8 cellular contexts compared by ENCODE assay signal in the genomic region with DNA sequence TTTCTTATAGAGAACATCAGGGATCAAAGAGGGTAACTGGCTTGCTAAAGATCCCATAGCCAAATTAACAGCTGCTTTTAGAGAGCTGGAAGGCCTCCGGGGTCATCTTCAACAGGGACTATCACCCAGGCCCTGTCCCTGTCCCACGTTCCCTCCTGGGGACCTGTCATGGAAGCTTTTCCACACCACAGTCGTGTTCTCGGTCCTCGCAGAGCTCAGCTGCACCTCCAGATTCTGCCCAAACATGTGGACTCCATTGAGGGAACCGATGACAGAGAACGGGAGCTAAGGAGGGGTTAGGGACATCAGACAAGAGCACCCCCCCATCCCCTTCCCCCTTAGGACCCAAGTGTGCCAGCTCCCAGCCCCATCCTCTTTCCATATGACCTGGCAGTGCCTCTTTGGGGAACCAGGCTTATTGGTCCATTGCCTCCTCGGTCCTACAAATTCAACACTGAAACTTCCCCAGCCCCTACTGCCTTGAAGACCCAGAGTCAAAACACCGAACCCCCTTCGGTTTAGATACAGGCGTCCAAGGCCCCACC. TPM values are rescaled to one million over a fixed set of nuclear protein-coding genes. Genes with fewer than 3 reads are reported as not detected.
DNase-seq lines count a peak whose midpoint lies in the region; ATAC-seq and TF ChIP-seq lines count a peak whose summit lies in the region.

No MANE protein-coding gene starts in this region.

- H3K9me3 Mint-ChIP-seq in activated T-cell treated with anti-CD3 and anti-CD28 coated beads, Interleukin-2, amount 50 U/mL, for 72 hours, result no peaks in the 10 kb centered on the region
- no peaks in the 10 kb centered on the region for H3K9me3 Mint-ChIP-seq in stimulated activated effector memory CD8-positive, alpha-beta T cell treated with anti-CD3 and anti-CD28 coated beads, Interleukin-12 subunit alpha, Interleukin-12 subunit beta, amount 100 ng/mL, for 72 hours

- no peak for TF ChIP-seq CTCF in HL-60 (IDR thresholded peaks at IDR 0.05; ENCODE audit: insufficient read depth, low read length)

- H3K4me1 ChIP-seq in iPS DF 6.9 (ENCODE audit: control insufficient read depth, insufficient read depth, low read length), result peaks cover 5% of the 10 kb centered on the region

- H3K27ac Mint-ChIP-seq in activated T-cell treated with anti-CD3 and anti-CD28 coated beads, Interleukin-2, amount 50 U/mL, for 72 hours, result peak overlapping the region; percentile 85
- H3K27ac Mint-ChIP-seq in stimulated activated effector memory CD8-positive, alpha-beta T cell treated with anti-CD3 and anti-CD28 coated beads, Interleukin-12 subunit alpha, Interleukin-12 subunit beta, amount 100 ng/mL, for 72 hours, result peak overlapping the region; percentile 98

- H3K36me3 ChIP-seq in iPS DF 6.9 (ENCODE audit: control insufficient read depth, insufficient read depth, low read length), result no peaks in the 10 kb centered on the region

- H3K27me3 Mint-ChIP-seq in activated T-cell treated with anti-CD3 and anti-CD28 coated beads, Interleukin-2, amount 50 U/mL, for 72 hours (ENCODE audit: low read depth), result no peaks in the 10 kb centered on the region

- WGBS in iPS DF 6.9 (ENCODE audit: insufficient coverage, insufficient read length), result no CpG with 5 or more reads among the region's 11 CpGs

- peak overlapping the region; percentile 47 for H3K4me3 ChIP-seq in HL-60 (replicated peaks; ENCODE audit: insufficient read depth, low read length)
- H3K4me3 ChIP-seq in iPS DF 6.9 (ENCODE audit: low read length), result peak overlapping the region; percentile 89; the same call in 1 of the 2 replicates

- DNase-seq in HL-60 (ENCODE audit: low read depth in 1 of 2, low spot score in 1 of 2) (no peak), iPS DF 6.9 (ENCODE audit: low read depth, low spot score) (no peak), kidney glomerular epithelial cell (lab: John Stamatoyannopoulos, UW) (no peak), DMS79 treated with DMSO at 0.1 percent for 48 hours (lab: John Stamatoyannopoulos, UW) (no peak)
- DNase-seq in activated T-cell treated with anti-CD3 and anti-CD28 coated beads, Interleukin-2, amount 50 U/mL, for 72 hours, result no peak
- no peak for DNase-seq in stimulated activated effector memory CD8-positive, alpha-beta T cell treated with anti-CD3 and anti-CD28 coated beads, Interleukin-12 subunit alpha, Interleukin-12 subunit beta, amount 100 ng/mL, for 72 hours (ENCODE audit: low spot score in 2 of 2)

- no peak for ATAC-seq in activated T-cell treated with anti-CD3 and anti-CD28 coated beads, Interleukin-2, amount 50 U/mL, for 72 hours (replicated peaks in 1 of 2)
- ATAC-seq in stimulated activated effector memory CD8-positive, alpha-beta T cell treated with anti-CD3 and anti-CD28 coated beads, Interleukin-12 subunit alpha, Interleukin-12 subunit beta, amount 100 ng/mL, for 72 hours, result no peak
- ATAC-seq in GM19463 (IDR thresholded peaks at IDR 0.05; ENCODE audit: unreplicated experiment) (no peak), HG02623 (IDR thresholded peaks at IDR 0.05; ENCODE audit: unreplicated experiment) (no peak)

- H3K36me3 Mint-ChIP-seq in activated T-cell treated with anti-CD3 and anti-CD28 coated beads, Interleukin-2, amount 50 U/mL, for 72 hours (ENCODE audit: insufficient read depth in 2 of 2), result peaks cover 0 to 2% of the 10 kb centered on the region in 2 donors
- peaks cover 41% of the 10 kb centered on the region for H3K36me3 Mint-ChIP-seq in stimulated activated effector memory CD8-positive, alpha-beta T cell treated with anti-CD3 and anti-CD28 coated beads, Interleukin-12 subunit alpha, Interleukin-12 subunit beta, amount 100 ng/mL, for 72 hours

- peaks cover 50% of the 10 kb centered on the region for H3K4me1 Mint-ChIP-seq in activated T-cell treated with anti-CD3 and anti-CD28 coated beads, Interleukin-2, amount 50 U/mL, for 72 hours (ENCODE audit: low read depth)
- peaks cover 53% of the 10 kb centered on the region for H3K4me1 Mint-ChIP-seq in stimulated activated effector memory CD8-positive, alpha-beta T cell treated with anti-CD3 and anti-CD28 coated beads, Interleukin-12 subunit alpha, Interleukin-12 subunit beta, amount 100 ng/mL, for 72 hours

- no peaks in the 10 kb centered on the region for H3K27me3 ChIP-seq in HL-60 (ENCODE audit: insufficient read depth, poor library complexity, severe bottlenecking)
- H3K27me3 ChIP-seq in iPS DF 6.9 (ENCODE audit: control insufficient read depth, insufficient read depth, low read length), result no peaks in the 10 kb centered on the region

- H3K27ac ChIP-seq in HL-60 (replicated peaks) (peak overlapping the region; percentile 95), iPS DF 6.9 (ENCODE audit: low read length) (no peak overlapping the region)

- peak overlapping the region; percentile 90 to 92 for H3K4me3 Mint-ChIP-seq in activated T-cell treated with anti-CD3 and anti-CD28 coated beads, Interleukin-2, amount 50 U/mL, for 72 hours
- peak overlapping the region; percentile 85 for H3K4me3 Mint-ChIP-seq in stimulated activated effector memory CD8-positive, alpha-beta T cell treated with anti-CD3 and anti-CD28 coated beads, Interleukin-12 subunit alpha, Interleukin-12 subunit beta, amount 100 ng/mL, for 72 hours

- no peaks in the 10 kb centered on the region for H3K9me3 ChIP-seq in iPS DF 6.9 (ENCODE audit: control insufficient read depth, insufficient read depth, low read length)

RNA-seq across cellular contexts. Expression of a gene that starts 0.6 kb away (rescaled TPM):
- total RNA-seq in activated T-cell treated with anti-CD3 and anti-CD28 coated beads, Interleukin-2, amount 50 U/mL, for 72 hours, result 10 to 100 TPM; 24.7 to 37.3 TPM

RNA-seq across cellular contexts. Expression of a gene that starts 5.6 kb away (rescaled TPM):
- 10 to 100 TPM; 47.0 to 50.2 TPM for total RNA-seq in activated T-cell treated with anti-CD3 and anti-CD28 coated beads, Interleukin-2, amount 50 U/mL, for 72 hours

RNA-seq across cellular contexts. Expression of a gene that starts 38.4 kb away (rescaled TPM):
- 10 to 100 TPM; 63.8 to 73.3 TPM for total RNA-seq in activated T-cell treated with anti-CD3 and anti-CD28 coated beads, Interleukin-2, amount 50 U/mL, for 72 hours

RNA-seq across cellular contexts. Expression of a gene that starts 45.7 kb away (rescaled TPM):
- 10 to 100 TPM; 74.5 to 75.8 TPM for total RNA-seq in activated T-cell treated with anti-CD3 and anti-CD28 coated beads, Interleukin-2, amount 50 U/mL, for 72 hours

RNA-seq across cellular contexts. Expression of a gene that starts 49.4 kb away (rescaled TPM):
- total RNA-seq in activated T-cell treated with anti-CD3 and anti-CD28 coated beads, Interleukin-2, amount 50 U/mL, for 72 hours, result 1 to 10 TPM in 1 of 2 donors, under 1 TPM in 1; 0.19 to 2.4 TPM
